In genomic region chr12:110590059-110590458, GRCh38 we compare ENCODE assay signal across 17 cellular contexts. TPM values are rescaled to one million over a fixed set of nuclear protein-coding genes. Genes with fewer than 3 reads are reported as not detected.
DNase-seq lines count a peak whose midpoint lies in the region; ATAC-seq and TF ChIP-seq lines count a peak whose summit lies in the region.
"Had no signal": no experiment of that assay in that cellular context is flagged by ENCODE, and none has a peak within 500 bp of the region (broad histone marks: within the 10 kb centered on the region; RNA-seq: fewer than 3 reads in every experiment).

No MANE protein-coding gene starts in this region.

- no peaks in the 10 kb centered on the region for H3K9me3 Mint-ChIP-seq in activated CD4-positive, alpha-beta T cell treated with anti-CD3 and anti-CD28 coated beads for 36 hours (ENCODE audit: low read depth)
- no peaks in the 10 kb centered on the region for H3K9me3 Mint-ChIP-seq in endodermal cell
- H3K9me3 Mint-ChIP-seq in stimulated activated naive B cell treated with anti-CD40 and anti-IgM and Interleukin-4, amounts not matched to agents 10 μg/mL and 1 μg/mL and 100 μg/mL, for 72 hours: no peaks in the 10 kb centered on the region

- no peak overlapping the region for H3K4me3 ChIP-seq in OCI-LY3 (ENCODE audit: low read length)
- no peak overlapping the region for H3K4me3 ChIP-seq in endodermal cell (ENCODE audit: low read length)
- H3K4me3 ChIP-seq: right atrium auricular region had no signal

- 94% methylated on average over 1 of the region's 1 CpG; no CpG with 5 or more reads in 1 of the 2 experiments for WGBS in endodermal cell (ENCODE audit: insufficient coverage in 1 of 2, insufficient read length in 1 of 2), 2 experiments

- intact Hi-C loops in activated CD4-positive, alpha-beta T cell treated with anti-CD3 and anti-CD28 coated beads for 36 hours (cut with DNase I, micrococcal nuclease): loop anchor here in 1 of 2 experiments (2.0 kb wide), 1 partner anchor 27 kb away; no protein-coding TSS in a partner anchor

- H3K27me3 ChIP-seq in OCI-LY3 (ENCODE audit: low read depth, low read length) (peaks cover under 1% of the 10 kb centered on the region; the same call in 1 of the 2 replicates), endodermal cell (ENCODE audit: control insufficient read depth, insufficient read depth, low read length, poor library complexity, severe bottlenecking) (no peaks in the 10 kb centered on the region)
- H3K27me3 ChIP-seq: right atrium auricular region had no signal

- H3K27ac Mint-ChIP-seq in activated CD4-positive, alpha-beta T cell treated with anti-CD3 and anti-CD28 coated beads for 36 hours: peak overlapping the region; percentile 86
- no peak overlapping the region for H3K27ac Mint-ChIP-seq in endodermal cell
- peak overlapping the region; percentile 96 for H3K27ac Mint-ChIP-seq in stimulated activated naive B cell treated with anti-CD40 and anti-IgM and Interleukin-4, amounts not matched to agents 10 μg/mL and 1 μg/mL and 100 μg/mL, for 72 hours

- no peak for DNase-seq in activated CD4-positive, alpha-beta T cell treated with anti-CD3 and anti-CD28 coated beads for 36 hours
- DNase-seq in activated CD4-positive, alpha-beta T cell treated with anti-CD3 and anti-CD28 coated beads for 4 hours: no peak
- peak; percentile 40 for DNase-seq in endodermal cell
- DNase-seq in stimulated activated naive B cell treated with anti-CD40 and anti-IgM and Interleukin-4, amounts not matched to agents 10 μg/mL and 1 μg/mL and 100 μg/mL, for 72 hours: no peak
- DNase-seq in RKO (ENCODE audit: low spot score): no peak
- DNase-seq: activated CD8-positive, alpha-beta memory T cell treated with anti-CD3 and anti-CD28 coated beads, Interleukin-2, amount 50 U/mL, for 48 hours; effector CD8-positive, alpha-beta T cell; kidney; NCI-H1694 treated with DMSO at 0.1 percent for 48 hours; NCI-H526; stimulated activated CD4-positive, alpha-beta T cell treated with anti-CD3 and anti-CD28 coated beads, Interleukin-4, amount 100 ng/mL, for 24 hours; stimulated activated naive CD4-positive, alpha-beta T cell treated with Interleukin-2 at 50 U/mL for 16 hours had no signal

- CTCF ChIA-PET in activated CD4-positive, alpha-beta T cell treated with anti-CD3 and anti-CD28 coated beads for 36 hours (lab: Charles Lee): interaction anchor here (0.8 to 7.1 kb wide), 7 partner anchors 9 to 122 kb away, joined by 3 to 41 read pairs (median 5); partner anchors contain the start of genes FAM216A and GPN3

- H3K4me1 ChIP-seq in OCI-LY3 (ENCODE audit: low read length) (peaks cover 28% of the 10 kb centered on the region), endodermal cell (ENCODE audit: control insufficient read depth, insufficient read depth, low read length) (peaks cover 6% of the 10 kb centered on the region)

- POLR2A ChIA-PET in activated CD4-positive, alpha-beta T cell treated with anti-CD3 and anti-CD28 coated beads for 36 hours (lab: Charles Lee): interaction anchor here (0.9 to 1.7 kb wide), 4 partner anchors 11 to 122 kb away, joined by 3 to 7 read pairs (median 4); partner anchors contain the start of gene GPN3

- H3K9ac ChIP-seq in OCI-LY3 (ENCODE audit: low read length): no peak overlapping the region
- no peak overlapping the region for H3K9ac ChIP-seq in endodermal cell (ENCODE audit: extremely low read depth, low read length, poor library complexity, severe bottlenecking)

- H3K79me2 ChIP-seq in OCI-LY3 (ENCODE audit: low read length): no peaks in the 10 kb centered on the region

- TF ChIP-seq CTCF in OCI-LY3 (IDR thresholded peaks at IDR 0.05; ENCODE audit: low read depth, low read length) (no peak), endodermal cell (conservative IDR thresholded peaks at IDR 0.05) (no peak)

- H3K4me2 ChIP-seq in OCI-LY3 (ENCODE audit: low read length): peak overlapping the region; percentile 66

- no peaks in the 10 kb centered on the region for H3K36me3 Mint-ChIP-seq in activated CD4-positive, alpha-beta T cell treated with anti-CD3 and anti-CD28 coated beads for 36 hours (ENCODE audit: low read depth)
- no peaks in the 10 kb centered on the region for H3K36me3 Mint-ChIP-seq in endodermal cell (ENCODE audit: low read depth)
- H3K36me3 Mint-ChIP-seq in stimulated activated naive B cell treated with anti-CD40 and anti-IgM and Interleukin-4, amounts not matched to agents 10 μg/mL and 1 μg/mL and 100 μg/mL, for 72 hours: no peaks in the 10 kb centered on the region

- ATAC-seq in activated CD4-positive, alpha-beta T cell treated with anti-CD3 and anti-CD28 coated beads for 36 hours: no peak
- no peak for ATAC-seq in stimulated activated naive B cell treated with anti-CD40 and anti-IgM and Interleukin-4, amounts not matched to agents 10 μg/mL and 1 μg/mL and 100 μg/mL, for 72 hours (replicated peaks)
- no peak for ATAC-seq in GM19324 (IDR thresholded peaks at IDR 0.05; ENCODE audit: low FRiP score, unreplicated experiment)
- no peak for ATAC-seq in HG03097 (IDR thresholded peaks at IDR 0.05; ENCODE audit: low FRiP score, unreplicated experiment)

- no peaks in the 10 kb centered on the region for H3K9me3 ChIP-seq in OCI-LY3 (ENCODE audit: insufficient read depth, low read length)
- H3K9me3 ChIP-seq in endodermal cell (ENCODE audit: control insufficient read depth, low read length): no peaks in the 10 kb centered on the region
- H3K9me3 ChIP-seq: right atrium auricular region had no signal

- H3K27ac ChIP-seq in OCI-LY3 (ENCODE audit: low read length) (peak overlapping the region; percentile 70), endodermal cell (ENCODE audit: low read depth, low read length) (no peak overlapping the region)
- H3K27ac ChIP-seq: RWPE1 had no signal

- no peak overlapping the region for H2AFZ ChIP-seq in OCI-LY3 (ENCODE audit: low read depth, low read length)

- H3K27me3 Mint-ChIP-seq in activated CD4-positive, alpha-beta T cell treated with anti-CD3 and anti-CD28 coated beads for 36 hours: no peaks in the 10 kb centered on the region
- H3K27me3 Mint-ChIP-seq in endodermal cell (ENCODE audit: insufficient read depth): no peaks in the 10 kb centered on the region
- no peaks in the 10 kb centered on the region for H3K27me3 Mint-ChIP-seq in stimulated activated naive B cell treated with anti-CD40 and anti-IgM and Interleukin-4, amounts not matched to agents 10 μg/mL and 1 μg/mL and 100 μg/mL, for 72 hours

- peaks cover 32% of the 10 kb centered on the region for H3K4me1 Mint-ChIP-seq in activated CD4-positive, alpha-beta T cell treated with anti-CD3 and anti-CD28 coated beads for 36 hours
- H3K4me1 Mint-ChIP-seq in endodermal cell: peaks cover 17% of the 10 kb centered on the region
- H3K4me1 Mint-ChIP-seq in stimulated activated naive B cell treated with anti-CD40 and anti-IgM and Interleukin-4, amounts not matched to agents 10 μg/mL and 1 μg/mL and 100 μg/mL, for 72 hours: peaks cover 26 to 60% of the 10 kb centered on the region in 2 donors

- H3K36me3 ChIP-seq in OCI-LY3 (replicated peaks; ENCODE audit: low read depth, low read length) (no peaks in the 10 kb centered on the region), endodermal cell (ENCODE audit: control insufficient read depth, insufficient read depth, low read length) (no peaks in the 10 kb centered on the region)
- H3K36me3 ChIP-seq: right atrium auricular region had no signal

- H3K4me3 Mint-ChIP-seq in activated CD4-positive, alpha-beta T cell treated with anti-CD3 and anti-CD28 coated beads for 36 hours: no peak overlapping the region
- no peak overlapping the region for H3K4me3 Mint-ChIP-seq in endodermal cell
- no peak overlapping the region for H3K4me3 Mint-ChIP-seq in stimulated activated naive B cell treated with anti-CD40 and anti-IgM and Interleukin-4, amounts not matched to agents 10 μg/mL and 1 μg/mL and 100 μg/mL, for 72 hours

- H4K20me1 ChIP-seq in OCI-LY3 (ENCODE audit: insufficient read depth, low read length): no peaks in the 10 kb centered on the region

RNA-seq across cellular contexts. Expression of gene PPTC7, which starts 6.9 kb away (rescaled TPM):
- 10 to 100 TPM; 33.4 to 36.5 TPM for total RNA-seq in activated CD4-positive, alpha-beta T cell treated with anti-CD3 and anti-CD28 coated beads for 36 hours
- 10 to 100 TPM; 15.2 TPM for total RNA-seq in endodermal cell
- 11.9 TPM for polyA plus RNA-seq in endodermal cell (2013, experiment 1 of 2)
- polyA plus RNA-seq in endodermal cell (2013, experiment 2 of 2): 11.4 TPM

RNA-seq across cellular contexts. Expression of gene TCTN1, which starts 23.9 kb away (rescaled TPM):
- 1 to 10 TPM; 7.2 to 7.3 TPM for total RNA-seq in activated CD4-positive, alpha-beta T cell treated with anti-CD3 and anti-CD28 coated beads for 36 hours
- total RNA-seq in endodermal cell: 10 to 100 TPM; 29.5 to 44.9 TPM
- 41.6 TPM for polyA plus RNA-seq in endodermal cell (2013, experiment 1 of 2)
- 30.6 TPM for polyA plus RNA-seq in endodermal cell (2013, experiment 2 of 2)
